ENCODE assay signal across 19 cellular contexts in genomic region chr1:237199026-237199425, GRCh38.
DNase-seq lines count a peak whose midpoint lies in the region; ATAC-seq, FAIRE-seq and TF ChIP-seq lines count a peak whose summit lies in the region.
"Had no signal": no experiment of that assay in that cellular context is flagged by ENCODE, and none has a peak within 500 bp of the region (broad histone marks: within the 10 kb centered on the region; RNA-seq: fewer than 3 reads in every experiment).

No MANE protein-coding gene starts in this region.

- no peaks in the 10 kb centered on the region for H3K36me3 ChIP-seq in breast epithelium
- no peaks in the 10 kb centered on the region for H3K36me3 ChIP-seq in HUES48 (ENCODE audit: control insufficient read depth, insufficient read depth, low read length)

- peak; percentile 65 for ATAC-seq in GM18868 (IDR thresholded peaks at IDR 0.05; ENCODE audit: unreplicated experiment)
- ATAC-seq in stimulated activated effector memory CD8-positive, alpha-beta T cell treated with anti-CD3 and anti-CD28 coated beads, Interleukin-12 subunit alpha, Interleukin-12 subunit beta, amount 100 ng/mL, for 72 hours: peak; percentile 40
- ATAC-seq: A549, HCT116 had no signal

- H3K4me3 Mint-ChIP-seq in MCF 10A (ENCODE audit: unreplicated experiment): no peak overlapping the region
- H3K4me3 Mint-ChIP-seq in stimulated activated effector memory CD8-positive, alpha-beta T cell treated with anti-CD3 and anti-CD28 coated beads, Interleukin-12 subunit alpha, Interleukin-12 subunit beta, amount 100 ng/mL, for 72 hours: no peak overlapping the region
- H3K4me3 Mint-ChIP-seq: CD4-positive, alpha-beta T cell had no signal

- BruUV-seq in MCF 10A (replicated peaks; lab: Mats Ljungman, UMichigan): no TSS peak

- H3K4me1 ChIP-seq in breast epithelium (no peaks in the 10 kb centered on the region), HUES48 (ENCODE audit: control insufficient read depth, insufficient read depth, low read length) (peaks cover 18% of the 10 kb centered on the region)
- H3K4me1 ChIP-seq: A549, Caco-2 had no signal

- FAIRE-seq in frontal cortex (lab: Jason Lieb, UNC): no peak
- FAIRE-seq: A549 had no signal

- peak; percentile 38 for DNase-seq in MCF 10A (ENCODE audit: unreplicated experiment)
- no peak for DNase-seq in breast epithelium (ENCODE audit: low spot score in 2 of 2)
- no peak for DNase-seq in stimulated activated effector memory CD8-positive, alpha-beta T cell treated with anti-CD3 and anti-CD28 coated beads, Interleukin-12 subunit alpha, Interleukin-12 subunit beta, amount 100 ng/mL, for 72 hours (ENCODE audit: low spot score in 2 of 2)
- DNase-seq in frontal cortex (ENCODE audit: low spot score in 2 of 2): no peak
- DNase-seq in SHP77 treated with DMSO at 0.1 percent for 48 hours (lab: John Stamatoyannopoulos, UW): no peak
- DNase-seq: Caco-2; CD4-positive, alpha-beta T cell; IMR-90; NCI-H1048; NCI-H1436; NCI-H1930; NCI-H226; NCI-H524; SHP77; SK-N-SH had no signal

- H3K4me3 ChIP-seq in breast epithelium (no peak overlapping the region), HUES48 (ENCODE audit: low read depth, low read length) (no peak overlapping the region)
- H3K4me3 ChIP-seq: A549 had no signal

- no peaks in the 10 kb centered on the region for H3K27me3 Mint-ChIP-seq in MCF 10A (ENCODE audit: insufficient read depth, unreplicated experiment)
- H3K27me3 Mint-ChIP-seq: CD4-positive, alpha-beta T cell had no signal

- no peak for TF ChIP-seq CTCF in MCF 10A (IDR thresholded peaks at IDR 0.05; ENCODE audit: unreplicated experiment)
- no peak for TF ChIP-seq CTCF in breast epithelium (IDR thresholded peaks at IDR 0.05)

- H3K9me3 ChIP-seq in breast epithelium (no peaks in the 10 kb centered on the region), HUES48 (ENCODE audit: control insufficient read depth, insufficient read depth, low read length) (no peaks in the 10 kb centered on the region)
- H3K9me3 ChIP-seq: A549 had no signal

- no peaks in the 10 kb centered on the region for H3K27me3 ChIP-seq in breast epithelium
- no peaks in the 10 kb centered on the region for H3K27me3 ChIP-seq in HUES48 (ENCODE audit: control insufficient read depth, insufficient read depth, low read length)

- no peaks in the 10 kb centered on the region for H3K36me3 Mint-ChIP-seq in MCF 10A (ENCODE audit: insufficient read depth, unreplicated experiment)
- H3K36me3 Mint-ChIP-seq in stimulated activated effector memory CD8-positive, alpha-beta T cell treated with anti-CD3 and anti-CD28 coated beads, Interleukin-12 subunit alpha, Interleukin-12 subunit beta, amount 100 ng/mL, for 72 hours: no peaks in the 10 kb centered on the region

- TF ChIP-seq POLR2A in breast epithelium (IDR thresholded peaks at IDR 0.05): no peak

- no peak overlapping the region for H3K9ac ChIP-seq in HUES48 (ENCODE audit: low read depth, low read length)
- H3K9ac ChIP-seq: SK-N-SH had no signal

- H3K9me3 Mint-ChIP-seq in MCF 10A (ENCODE audit: unreplicated experiment): no peaks in the 10 kb centered on the region
- no peaks in the 10 kb centered on the region for H3K9me3 Mint-ChIP-seq in stimulated activated effector memory CD8-positive, alpha-beta T cell treated with anti-CD3 and anti-CD28 coated beads, Interleukin-12 subunit alpha, Interleukin-12 subunit beta, amount 100 ng/mL, for 72 hours
- H3K9me3 Mint-ChIP-seq: CD4-positive, alpha-beta T cell had no signal

- CTCF ChIA-PET in MCF 10A (lab: Yijun Ruan, JAX): no interaction called here

- intact Hi-C loops in MCF 10A (cut with micrococcal nuclease): loop anchor here (5.0 kb wide), 1 partner anchor 37 kb away; no protein-coding TSS in a partner anchor
- intact Hi-C loops in breast epithelium (cut with DNase I; ENCODE audit: low total_unique reads): no loop called here

- H3K4me1 Mint-ChIP-seq in MCF 10A (ENCODE audit: insufficient read depth, unreplicated experiment): peaks cover 9% of the 10 kb centered on the region
- H3K4me1 Mint-ChIP-seq in stimulated activated effector memory CD8-positive, alpha-beta T cell treated with anti-CD3 and anti-CD28 coated beads, Interleukin-12 subunit alpha, Interleukin-12 subunit beta, amount 100 ng/mL, for 72 hours: no peaks in the 10 kb centered on the region

- POLR2A ChIA-PET in MCF 10A (lab: Yijun Ruan, JAX): no interaction called here

- no peak overlapping the region for H3K27ac Mint-ChIP-seq in MCF 10A (ENCODE audit: low read depth, unreplicated experiment)
- H3K27ac Mint-ChIP-seq in stimulated activated effector memory CD8-positive, alpha-beta T cell treated with anti-CD3 and anti-CD28 coated beads, Interleukin-12 subunit alpha, Interleukin-12 subunit beta, amount 100 ng/mL, for 72 hours: no peak overlapping the region
- H3K27ac Mint-ChIP-seq: CD4-positive, alpha-beta T cell had no signal

- H3K27ac ChIP-seq in breast epithelium (no peak overlapping the region), HUES48 (ENCODE audit: low read depth, low read length) (peak overlapping the region; percentile 39)
- H3K27ac ChIP-seq: A549 had no signal
